ENCODE assay signal across 13 cellular contexts in the genomic region with DNA sequence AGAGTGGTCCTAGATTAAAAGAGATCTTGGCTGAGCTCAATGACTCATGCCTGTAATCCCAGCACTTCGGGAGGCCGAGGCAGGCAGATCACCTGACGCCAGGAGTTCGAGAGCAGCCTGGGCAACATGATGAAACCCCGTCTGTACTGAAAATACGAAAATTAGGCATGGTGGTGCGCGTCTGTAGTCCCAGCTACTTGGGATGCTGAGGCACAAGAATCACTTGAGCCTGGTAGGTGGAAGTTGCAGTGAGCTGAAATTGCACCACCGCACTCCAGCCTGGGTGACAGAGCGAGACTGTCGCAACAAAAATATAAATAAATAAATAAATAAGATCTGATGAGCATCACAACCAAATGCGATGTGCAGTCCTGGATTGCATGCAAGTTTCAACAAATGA. TPM values are rescaled to one million over a fixed set of nuclear protein-coding genes. Genes with fewer than 3 reads are reported as not detected.
DNase-seq lines count a peak whose midpoint lies in the region; ATAC-seq, FAIRE-seq and TF ChIP-seq lines count a peak whose summit lies in the region.
"Had no signal": no experiment of that assay in that cellular context is flagged by ENCODE, and none has a peak within 500 bp of the region (broad histone marks: within the 10 kb centered on the region; RNA-seq: fewer than 3 reads in every experiment).

No MANE protein-coding gene starts in this region.

- H3K4me3 Mint-ChIP-seq in stimulated activated memory B cell treated with anti-CD40 and anti-IgM and Interleukin-4, amounts not matched to agents 10 μg/mL and 1 μg/mL and 100 μg/mL, for 72 hours: no peak overlapping the region
- H3K4me3 Mint-ChIP-seq: activated CD4-positive, alpha-beta T cell treated with anti-CD3 and anti-CD28 coated beads for 36 hours had no signal

- H3K4me1 ChIP-seq in Peyer's patch (peaks cover 0 to 38% (median 32%) of the 10 kb centered on the region in 4 donors), left ventricle myocardium inferior (peaks cover 97% of the 10 kb centered on the region)

- H3K27me3 ChIP-seq in Peyer's patch (no peaks in the 10 kb centered on the region), left ventricle myocardium inferior (ENCODE audit: low read depth) (no peaks in the 10 kb centered on the region)
- H3K27me3 ChIP-seq: esophagus muscularis mucosa, SJCRH30 had no signal

- H3K27ac ChIP-seq in Peyer's patch: peak overlapping the region; percentile 77 to 82 (median 80)
- peak overlapping the region; percentile 97 for H3K27ac ChIP-seq in left ventricle myocardium inferior (replicated peaks)
- H3K27ac ChIP-seq: SJCRH30 had no signal

- no peak overlapping the region for H3K4me3 ChIP-seq in Peyer's patch
- peak overlapping the region; percentile 2 for H3K4me3 ChIP-seq in left ventricle myocardium inferior
- H3K4me3 ChIP-seq: esophagus muscularis mucosa, SJCRH30 had no signal

- TF ChIP-seq CTCF in Peyer's patch (IDR thresholded peaks at IDR 0.05): no peak
- no peak for TF ChIP-seq CTCF in left ventricle myocardium inferior (IDR thresholded peaks at IDR 0.05; ENCODE audit: borderline replicate concordance)

- DNase-seq in NCI-H82 (lab: John Stamatoyannopoulos, UW) (peak; percentile 58), NCI-H82 treated with DMSO at 0.1 percent for 48 hours (lab: John Stamatoyannopoulos, UW; ENCODE audit: unreplicated experiment) (no peak), Peyer's patch (no peak), left ventricle myocardium inferior (no peak), NCI-H2196 treated with DMSO at 0.1 percent for 48 hours (lab: John Stamatoyannopoulos, UW; ENCODE audit: unreplicated experiment) (no peak), HTR-8/SVneo (ENCODE audit: insufficient read length, low spot score) (no peak)
- DNase-seq: activated CD4-positive, alpha-beta T cell treated with anti-CD3 and anti-CD28 coated beads for 36 hours; GOT3; NCI-H1092 had no signal

- H3K27ac Mint-ChIP-seq in stimulated activated memory B cell treated with anti-CD40 and anti-IgM and Interleukin-4, amounts not matched to agents 10 μg/mL and 1 μg/mL and 100 μg/mL, for 72 hours: peak overlapping the region; percentile 94

- FAIRE-seq in HTR-8/SVneo (lab: Jason Lieb, UNC): no peak

- H3K9me3 Mint-ChIP-seq in stimulated activated memory B cell treated with anti-CD40 and anti-IgM and Interleukin-4, amounts not matched to agents 10 μg/mL and 1 μg/mL and 100 μg/mL, for 72 hours: no peaks in the 10 kb centered on the region

- intact Hi-C loops in left ventricle myocardium inferior (cut with micrococcal nuclease): no loop called here

- no peaks in the 10 kb centered on the region for H3K27me3 Mint-ChIP-seq in stimulated activated memory B cell treated with anti-CD40 and anti-IgM and Interleukin-4, amounts not matched to agents 10 μg/mL and 1 μg/mL and 100 μg/mL, for 72 hours
- H3K27me3 Mint-ChIP-seq: activated CD4-positive, alpha-beta T cell treated with anti-CD3 and anti-CD28 coated beads for 36 hours had no signal

- peaks cover 56% of the 10 kb centered on the region for H3K4me1 Mint-ChIP-seq in stimulated activated memory B cell treated with anti-CD40 and anti-IgM and Interleukin-4, amounts not matched to agents 10 μg/mL and 1 μg/mL and 100 μg/mL, for 72 hours

- TF ChIP-seq POLR2A in Peyer's patch (IDR thresholded peaks at IDR 0.05): no peak

- H3K9me3 ChIP-seq in Peyer's patch (no peaks in the 10 kb centered on the region), left ventricle myocardium inferior (replicated peaks) (no peaks in the 10 kb centered on the region)
- H3K9me3 ChIP-seq: esophagus muscularis mucosa, SJCRH30 had no signal

- ATAC-seq in stimulated activated memory B cell treated with anti-CD40 and anti-IgM and Interleukin-4, amounts not matched to agents 10 μg/mL and 1 μg/mL and 100 μg/mL, for 72 hours: no peak
- ATAC-seq in GM21360 (IDR thresholded peaks at IDR 0.05; ENCODE audit: unreplicated experiment): no peak
- ATAC-seq: activated CD4-positive, alpha-beta T cell treated with anti-CD3 and anti-CD28 coated beads for 36 hours had no signal

- no peaks in the 10 kb centered on the region for H3K36me3 Mint-ChIP-seq in stimulated activated memory B cell treated with anti-CD40 and anti-IgM and Interleukin-4, amounts not matched to agents 10 μg/mL and 1 μg/mL and 100 μg/mL, for 72 hours

- no peaks in the 10 kb centered on the region for H3K36me3 ChIP-seq in Peyer's patch
- peaks cover 9% of the 10 kb centered on the region for H3K36me3 ChIP-seq in left ventricle myocardium inferior
- H3K36me3 ChIP-seq: SJCRH30 had no signal

RNA-seq across cellular contexts. Expression of a gene that starts 8.7 kb away (rescaled TPM):
- total RNA-seq in Peyer's patch: 10 to 100 TPM in 3 of 4 donors, 1 to 10 TPM in 1; 7.0 to 49.5 (median 25.0) TPM
- total RNA-seq in left ventricle myocardium inferior: 139 TPM

RNA-seq across cellular contexts. Expression of a gene that starts 14.3 kb away (rescaled TPM):
- total RNA-seq in Peyer's patch: 10 to 100 TPM in 3 of 4 donors, 1 to 10 TPM in 1; 2.5 to 22.3 (median 18.4) TPM
- 844 TPM for total RNA-seq in left ventricle myocardium inferior

RNA-seq across cellular contexts. Expression of a gene that starts 36.2 kb away (rescaled TPM):
- total RNA-seq in Peyer's patch: 10 to 100 TPM in 3 of 4 donors, 1 to 10 TPM in 1; 7.7 to 88.3 (median 18.9) TPM
- 48.4 TPM for total RNA-seq in left ventricle myocardium inferior

RNA-seq across cellular contexts. Expression of a gene that starts 53.7 kb away (rescaled TPM):
- total RNA-seq in Peyer's patch: 100 to 1,000 TPM in 1 of 4 donors, 10 to 100 TPM in 3; 39.9 to 119 (median 46.7) TPM
- 31.3 TPM for total RNA-seq in left ventricle myocardium inferior

Comparison
In these comparisons a context has a peak if more than half of its experiments do, and no peak if none do; other contexts are left out.
1. RNA of a gene that starts 14.3 kb away (total RNA-seq): 844 TPM in left ventricle myocardium inferior (single experiment); 2.5 to 22.3 TPM in Peyer's patch; every median in the first group is over 10 times any median in the second.